ENCODE assay signal across 14 cellular contexts in the genomic region with DNA sequence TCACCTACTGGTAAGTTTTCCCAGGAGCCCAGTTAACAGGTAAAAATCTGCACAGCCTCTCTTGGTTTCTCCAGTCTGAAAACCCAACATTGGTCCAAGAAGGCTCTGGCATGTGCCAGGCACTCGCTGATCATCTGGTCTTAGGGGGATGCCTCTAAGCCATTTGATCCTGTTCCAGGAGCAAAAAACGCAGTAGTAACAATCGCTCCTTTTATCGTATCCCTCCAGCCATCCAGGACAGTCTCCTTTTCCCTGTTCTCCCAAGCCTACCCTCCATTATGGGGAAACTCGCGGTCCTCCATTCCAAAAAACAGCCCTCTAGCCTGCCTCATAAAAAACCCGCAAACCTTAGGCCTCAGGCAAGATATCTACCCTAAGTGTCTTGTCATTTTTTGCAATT. TPM values are rescaled to one million over a fixed set of nuclear protein-coding genes. Genes with fewer than 3 reads are reported as not detected.
DNase-seq lines count a peak whose midpoint lies in the region; ATAC-seq, FAIRE-seq and TF ChIP-seq lines count a peak whose summit lies in the region.
"Had no signal": no experiment of that assay in that cellular context is flagged by ENCODE, and none has a peak within 500 bp of the region (broad histone marks: within the 10 kb centered on the region; RNA-seq: fewer than 3 reads in every experiment).

No MANE protein-coding gene starts in this region.

- H3K9me3 Mint-ChIP-seq in CD14-positive monocyte (peaks cover 14 to 46% (median 32%) of the 10 kb centered on the region in 7 donors), osteocyte (ENCODE audit: unreplicated experiment) (peaks cover 1% of the 10 kb centered on the region)

- no peaks in the 10 kb centered on the region for H3K9me2 ChIP-seq in GM23248 (ENCODE audit: insufficient read depth)

- H3K36me3 ChIP-seq in Panc1 (ENCODE audit: control insufficient read depth, insufficient read depth, low read length) (no peaks in the 10 kb centered on the region), bronchial epithelial cell (ENCODE audit: control insufficient read depth, insufficient read depth, low read length) (no peaks in the 10 kb centered on the region), spleen (no peaks in the 10 kb centered on the region), GM23248 (ENCODE audit: low read depth) (no peaks in the 10 kb centered on the region)

- no peak overlapping the region for H3K9ac ChIP-seq in GM23248

- H3K27ac ChIP-seq in Panc1 (ENCODE audit: low read length) (no peak overlapping the region), spleen (peak overlapping the region in 7 of 8 donors; percentile 40 to 89 (median 67)), GM23248 (no peak overlapping the region)
- H3K27ac ChIP-seq: 22Rv1 had no signal

- no peaks in the 10 kb centered on the region for H4K20me1 ChIP-seq in GM23248 (ENCODE audit: insufficient read depth)

- H3K4me3 ChIP-seq in Panc1 (ENCODE audit: low read depth in 2 of 2, low read length in 2 of 2) (no peak overlapping the region), bronchial epithelial cell (ENCODE audit: low read depth, low read length) (no peak overlapping the region), spleen (no peak overlapping the region), GM23248 (no peak overlapping the region)

- H3K27me3 Mint-ChIP-seq in CD14-positive monocyte (ENCODE audit: low read depth in 3 of 3): peaks cover 0 to 4% (median 3%) of the 10 kb centered on the region in 3 donors
- H3K27me3 Mint-ChIP-seq in osteocyte (ENCODE audit: unreplicated experiment): peaks cover 6% of the 10 kb centered on the region

- POLR2A ChIA-PET in Panc1 (lab: Charles Lee): no interaction called here

- H2AFZ ChIP-seq in GM23248: no peak overlapping the region

- peak; percentile 31; the same call in 1 of the 2 replicates for ATAC-seq in Panc1
- ATAC-seq in GM19395 (IDR thresholded peaks at IDR 0.05; ENCODE audit: unreplicated experiment): no peak

- H3K27me3 ChIP-seq in Panc1 (ENCODE audit: control insufficient read depth, insufficient read depth, low read length): peaks cover 6% of the 10 kb centered on the region; the same call in 1 of the 2 replicates
- no peaks in the 10 kb centered on the region for H3K27me3 ChIP-seq in bronchial epithelial cell (ENCODE audit: control insufficient read depth, insufficient read depth, low read length)
- no peaks in the 10 kb centered on the region for H3K27me3 ChIP-seq in spleen (replicated peaks in 1 of 7)
- no peaks in the 10 kb centered on the region for H3K27me3 ChIP-seq in GM23248 (replicated peaks; ENCODE audit: insufficient read depth)

- H3K4me2 ChIP-seq in GM23248 (ENCODE audit: unreplicated experiment): no peak overlapping the region

- H3K36me3 Mint-ChIP-seq in CD14-positive monocyte: peaks cover 0 to 3% of the 10 kb centered on the region in 2 donors
- peaks cover under 1% of the 10 kb centered on the region for H3K36me3 Mint-ChIP-seq in osteocyte (ENCODE audit: unreplicated experiment)

- no peak for DNase-seq in CD14-positive monocyte (ENCODE audit: low spot score)
- DNase-seq in Panc1 (ENCODE audit: low read depth, low spot score): no peak
- no peak for DNase-seq in bronchial epithelial cell (ENCODE audit: low read depth)
- no peak for DNase-seq in spleen
- DNase-seq in GM23248: no peak
- no peak for DNase-seq in T-helper 9 cell
- no peak for DNase-seq in osteocyte (ENCODE audit: extremely low spot score, unreplicated experiment)
- DNase-seq: Caco-2, GOT3, H9, IMR-90 had no signal

- no TSS peak for BruUV-seq in Panc1 (replicated peaks; lab: Mats Ljungman, UMichigan)

- H3K9me3 ChIP-seq in Panc1 (ENCODE audit: control insufficient read depth, insufficient read depth, low read depth, low read length): no peaks in the 10 kb centered on the region
- peaks cover 0 to 7% (median 6%) of the 10 kb centered on the region in 8 donors for H3K9me3 ChIP-seq in spleen
- no peaks in the 10 kb centered on the region for H3K9me3 ChIP-seq in GM23248 (ENCODE audit: low read depth)
- H3K9me3 ChIP-seq: Caco-2 had no signal

- 86 to 99% (median 97%) methylated on average over 7 of the region's 7 CpGs for WGBS in spleen, 5 donors
- WGBS in GM23248 (ENCODE audit: low coverage in 1 of 2, low lambda C conversion rate in 2 of 2, missing lambda C conversion rate in 2 of 2), 2 experiments: 70 to 78% methylated on average over 7 of the region's 7 CpGs

- no peaks in the 10 kb centered on the region for H3K79me2 ChIP-seq in GM23248 (ENCODE audit: insufficient read depth)

- H3K4me1 Mint-ChIP-seq in CD14-positive monocyte (peaks cover 11% of the 10 kb centered on the region), osteocyte (ENCODE audit: unreplicated experiment) (no peaks in the 10 kb centered on the region)
- H3K4me1 Mint-ChIP-seq: H9 had no signal

- in situ Hi-C loops in Panc1 (cut with HindIII; ENCODE audit: low pct_unique_long_range_greater_than_20kb, low sequenced_read_pairs): no loop called here
- in situ Hi-C loops in GM23248 (cut with MboI): no loop called here

- CTCF ChIA-PET in Panc1 (lab: Charles Lee): no interaction called here

- TF ChIP-seq CTCF in CD14-positive monocyte (IDR thresholded peaks at IDR 0.05) (no peak), Panc1 (IDR thresholded peaks at IDR 0.05) (no peak), bronchial epithelial cell (IDR thresholded peaks at IDR 0.05; ENCODE audit: insufficient read depth, low read length, severe bottlenecking) (no peak), spleen (IDR thresholded peaks at IDR 0.05 in 8 of 11, conservative IDR thresholded peaks at IDR 0.05 in 3 of 11) (no peak), osteocyte (IDR thresholded peaks at IDR 0.05) (no peak)

- H3K4me1 ChIP-seq in Panc1 (ENCODE audit: control insufficient read depth, insufficient read depth, low read length): no peaks in the 10 kb centered on the region
- peaks cover 0 to 13% (median 0%) of the 10 kb centered on the region in 6 donors for H3K4me1 ChIP-seq in spleen
- no peaks in the 10 kb centered on the region for H3K4me1 ChIP-seq in GM23248 (ENCODE audit: insufficient read depth)
- H3K4me1 ChIP-seq: Caco-2 had no signal

- FAIRE-seq in bronchial epithelial cell (lab: Jason Lieb, UNC): peak; percentile 79

- no peaks in the 10 kb centered on the region for H3F3A ChIP-seq in GM23248 (ENCODE audit: insufficient read depth)

- no peak for TF ChIP-seq POLR2A in spleen (IDR thresholded peaks at IDR 0.05)

- H3K27ac Mint-ChIP-seq in CD14-positive monocyte (peak overlapping the region; percentile 36 to 88 (median 68)), osteocyte (ENCODE audit: unreplicated experiment) (no peak overlapping the region)

- intact Hi-C loops in CD14-positive monocyte (cut with micrococcal nuclease): no loop called here
- intact Hi-C loops in Panc1 (cut with micrococcal nuclease; ENCODE audit: unreplicated experiment): no loop called here
- intact Hi-C loops in spleen (cut with DNase I; ENCODE audit: low total_unique reads): no loop called here

- H3K4me3 Mint-ChIP-seq in CD14-positive monocyte (no peak overlapping the region), osteocyte (ENCODE audit: unreplicated experiment) (no peak overlapping the region)
- H3K4me3 Mint-ChIP-seq: CD8-positive, alpha-beta memory T cell; H9 had no signal

RNA-seq across cellular contexts. Expression of a gene that starts 56.2 kb away (rescaled TPM):
- 1 to 10 TPM; 3.5 to 5.7 TPM for polyA plus RNA-seq in CD14-positive monocyte
- total RNA-seq in Panc1 (2021; ENCODE audit: unreplicated experiment): 88.2 TPM
- 40.3 TPM for polyA plus RNA-seq in Panc1 (2012; ENCODE audit: insufficient read length)
- total RNA-seq in bronchial epithelial cell: 13.4 and 18.2 TPM in 2 replicates
- total RNA-seq in spleen: 100 to 1,000 TPM in 1 of 7 donors, 10 to 100 TPM in 6; 57.3 to 132 (median 87.5) TPM
- 100 to 1,000 TPM in 2 of 3 donors, 10 to 100 TPM in 1; 39.1 to 123 (median 114) TPM for polyA plus RNA-seq in spleen
- total RNA-seq in GM23248 (2014; rRNA removed; shearing (Covaris generic)): 33.0 TPM in 2 replicates
- polyA plus RNA-seq in GM23248 (2016; fragmentation: Nextera tagmentation; extraction: Ambion mirVana): 46.9 and 50.0 TPM in 2 replicates
- 44.6 and 50.6 TPM in 2 replicates for total RNA-seq in osteocyte

Comparison
In these comparisons a context has a peak if more than half of its experiments do, and no peak if none do; other contexts are left out.
1. H3K27ac ChIP-seq: peak in spleen (7 of 8); none in Panc1 (single experiment) and GM23248 (single experiment).